20 cellular contexts compared by ENCODE assay signal in the genomic region with DNA sequence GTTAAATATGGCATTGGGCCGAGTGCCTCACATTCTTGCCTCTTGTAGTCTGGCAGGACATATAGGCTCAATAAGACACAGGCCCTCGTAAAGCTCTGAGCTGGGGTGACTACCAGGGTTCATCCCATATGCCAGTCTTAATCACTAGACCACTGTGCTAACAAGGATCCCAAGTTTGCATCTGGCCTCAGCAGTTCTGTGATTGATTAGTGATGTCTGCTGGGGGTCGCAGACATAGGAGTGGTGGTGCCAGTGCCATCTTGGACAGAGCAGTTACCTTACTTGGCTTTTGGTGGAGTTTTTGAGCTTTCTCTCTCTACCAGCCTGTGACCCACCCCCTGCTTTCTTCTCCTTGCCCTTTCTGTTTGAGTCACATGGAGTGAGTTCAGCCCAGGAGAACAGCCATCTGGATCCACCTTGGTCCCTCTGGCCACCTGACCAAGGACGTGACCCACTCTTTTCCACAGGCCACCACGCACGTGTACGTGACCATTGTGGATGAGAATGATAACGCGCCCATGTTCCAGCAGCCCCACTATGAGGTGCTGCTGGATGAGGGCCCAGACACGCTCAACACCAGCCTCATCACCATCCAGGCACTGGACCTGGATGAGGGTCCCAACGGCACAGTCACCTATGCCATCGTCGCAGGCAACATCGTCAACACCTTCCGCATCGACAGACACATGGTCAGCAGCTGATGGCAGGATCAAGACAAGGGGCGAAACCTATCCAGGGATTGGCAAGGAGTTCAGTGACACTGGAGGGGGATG. TPM values are rescaled to one million over a fixed set of nuclear protein-coding genes. Genes with fewer than 3 reads are reported as not detected.
DNase-seq lines count a peak whose midpoint lies in the region; ATAC-seq and TF ChIP-seq lines count a peak whose summit lies in the region.
"Had no signal": no experiment of that assay in that cellular context is flagged by ENCODE, and none has a peak within 500 bp of the region (broad histone marks: within the 10 kb centered on the region; RNA-seq: fewer than 3 reads in every experiment).

No MANE protein-coding gene starts in this region.

- peaks cover 31% of the 10 kb centered on the region for H3K4me1 Mint-ChIP-seq in activated CD4-positive, alpha-beta T cell treated with anti-CD3 and anti-CD28 coated beads for 36 hours
- H3K4me1 Mint-ChIP-seq in activated CD4-positive, alpha-beta T cell treated with anti-CD3 and anti-CD28 coated beads, Interleukin-2, amount 10 ng/mL, durations not matched to agents 24 days and 14 days: peaks cover 35% of the 10 kb centered on the region
- H3K4me1 Mint-ChIP-seq in activated B cell treated with CpG ODN at 0.5 μM for 24 hours (peaks cover 49% of the 10 kb centered on the region), neural crest cell (peaks cover 9% of the 10 kb centered on the region)

- POLR2A ChIA-PET in activated CD4-positive, alpha-beta T cell treated with anti-CD3 and anti-CD28 coated beads for 36 hours (lab: Charles Lee): no interaction called here
- POLR2A ChIA-PET in activated B cell treated with CpG ODN at 0.5 μM for 24 hours (lab: Charles Lee): no interaction called here
- POLR2A ChIA-PET in RWPE1 (lab: Yijun Ruan, JAX; ENCODE audit: low non-redundant PET): no interaction called here

- intact Hi-C loops in activated CD4-positive, alpha-beta T cell treated with anti-CD3 and anti-CD28 coated beads for 36 hours (cut with DNase I, micrococcal nuclease): loop anchor here in 1 of 2 experiments (10.0 kb wide), 1 partner anchor 517 kb away; no protein-coding TSS in a partner anchor
- intact Hi-C loops in activated CD4-positive, alpha-beta T cell treated with anti-CD3 and anti-CD28 coated beads, Interleukin-2, amount 10 ng/mL, durations not matched to agents 24 days and 14 days (cut with micrococcal nuclease): no loop called here
- intact Hi-C loops in activated B cell treated with CpG ODN at 0.5 μM for 24 hours (cut with micrococcal nuclease): no loop called here
- intact Hi-C loops in testis (cut with DNase I; ENCODE audit: low total_unique reads): loop anchor here (10.0 kb wide), 1 partner anchor 63 kb away; the partner anchor contains the start of gene C10orf105

- TF ChIP-seq CTCF in activated B cell treated with CpG ODN at 0.5 μM for 24 hours (IDR thresholded peaks at IDR 0.05) (no peak), neural crest cell (conservative IDR thresholded peaks at IDR 0.05) (no peak), testis (IDR thresholded peaks at IDR 0.05) (no peak), RWPE1 (conservative IDR thresholded peaks at IDR 0.05; ENCODE audit: low read depth) (no peak)

- peaks cover 0 to 17% (median 0%) of the 10 kb centered on the region in 11 experiments; a peak in 7 of 22 replicates for H3K27me3 ChIP-seq in BLaER1 treated with 17β-estradiol and CSF1 and Interleukin-3, amounts not matched to agents 10 nM and 100 nM
- H3K27me3 ChIP-seq in testis: no peaks in the 10 kb centered on the region
- H3K27me3 ChIP-seq: Peyer's patch had no signal

- DNase-seq in activated CD4-positive, alpha-beta T cell treated with anti-CD3 and anti-CD28 coated beads for 36 hours: no peak
- DNase-seq in activated CD4-positive, alpha-beta T cell treated with anti-CD3 and anti-CD28 coated beads, Interleukin-2, amount 10 ng/mL, durations not matched to agents 24 days and 14 days: no peak
- DNase-seq in activated B cell treated with CpG ODN at 0.5 μM for 24 hours (no peak), neural crest cell (ENCODE audit: low read depth, low spot score) (no peak), testis (no peak), RWPE1 (ENCODE audit: low spot score) (no peak)
- DNase-seq: Calu3, DMS79 treated with DMSO at 0.1 percent for 48 hours, HCEC 1CT, KG1, NCI-H1105 treated with DMSO at 0.1 percent for 48 hours, NCI-H187, NCI-H2171, NCI-H510A, SHP77 treated with DMSO at 0.1 percent for 48 hours had no signal

- H3K36me3 Mint-ChIP-seq in activated CD4-positive, alpha-beta T cell treated with anti-CD3 and anti-CD28 coated beads for 36 hours (ENCODE audit: low read depth): peaks cover 5% of the 10 kb centered on the region
- no peaks in the 10 kb centered on the region for H3K36me3 Mint-ChIP-seq in activated CD4-positive, alpha-beta T cell treated with anti-CD3 and anti-CD28 coated beads, Interleukin-2, amount 10 ng/mL, durations not matched to agents 24 days and 14 days (ENCODE audit: low read depth)
- H3K36me3 Mint-ChIP-seq in activated B cell treated with CpG ODN at 0.5 μM for 24 hours (ENCODE audit: low read depth): no peaks in the 10 kb centered on the region
- no peaks in the 10 kb centered on the region for H3K36me3 Mint-ChIP-seq in neural crest cell (ENCODE audit: low read depth)

- H3K4me1 ChIP-seq in BLaER1 treated with 17β-estradiol and CSF1 and Interleukin-3, amounts not matched to agents 10 nM and 100 nM: peaks cover 48 to 90% (median 77%) of the 10 kb centered on the region in 10 experiments
- H3K4me1 ChIP-seq in testis: peaks cover 8% of the 10 kb centered on the region

- H3K36me3 ChIP-seq in BLaER1 treated with 17β-estradiol and CSF1 and Interleukin-3, amounts not matched to agents 10 nM and 100 nM: peaks cover 0 to 4% (median 0%) of the 10 kb centered on the region in 11 experiments; a peak in 1 of 22 replicates
- H3K36me3 ChIP-seq in testis (ENCODE audit: low read depth, missing control alignments): no peaks in the 10 kb centered on the region
- H3K36me3 ChIP-seq: Peyer's patch had no signal

- no peak for TF ChIP-seq POLR2A in testis (IDR thresholded peaks at IDR 0.05)

- peak overlapping the region in 5 of 11 experiments; percentile 85 to 92 (median 88); a peak in 9 of 22 replicates for H3K9ac ChIP-seq in BLaER1 treated with 17β-estradiol and CSF1 and Interleukin-3, amounts not matched to agents 10 nM and 100 nM

- WGBS in testis, 2 donors: 90 to 96% methylated on average over 15 to 17 of the region's 17 CpGs

- H3K4me3 ChIP-seq in BLaER1 treated with 17β-estradiol and CSF1 and Interleukin-3, amounts not matched to agents 10 nM and 100 nM: no peak overlapping the region
- H3K4me3 ChIP-seq in testis: no peak overlapping the region
- H3K4me3 ChIP-seq: Peyer's patch had no signal

- H3K9me3 ChIP-seq in BLaER1 treated with 17β-estradiol and CSF1 and Interleukin-3, amounts not matched to agents 10 nM and 100 nM (replicated peaks in 1 of 11): peaks cover 0 to 12% (median 7%) of the 10 kb centered on the region in 11 experiments; a peak in 14 of 22 replicates
- no peaks in the 10 kb centered on the region for H3K9me3 ChIP-seq in testis
- H3K9me3 ChIP-seq: Peyer's patch had no signal

- no peak overlapping the region for H3K4me3 Mint-ChIP-seq in activated CD4-positive, alpha-beta T cell treated with anti-CD3 and anti-CD28 coated beads for 36 hours
- no peak overlapping the region for H3K4me3 Mint-ChIP-seq in activated CD4-positive, alpha-beta T cell treated with anti-CD3 and anti-CD28 coated beads, Interleukin-2, amount 10 ng/mL, durations not matched to agents 24 days and 14 days
- H3K4me3 Mint-ChIP-seq in activated B cell treated with CpG ODN at 0.5 μM for 24 hours (no peak overlapping the region), neural crest cell (no peak overlapping the region)

- H4K20me1 ChIP-seq in BLaER1 treated with 17β-estradiol and CSF1 and Interleukin-3, amounts not matched to agents 10 nM and 100 nM: peaks cover 0 to 7% (median 0%) of the 10 kb centered on the region in 11 experiments; a peak in 6 of 22 replicates

- peak overlapping the region in 10 of 11 experiments; percentile 76 to 98 (median 94); a peak in 18 of 22 replicates for H3K27ac ChIP-seq in BLaER1 treated with 17β-estradiol and CSF1 and Interleukin-3, amounts not matched to agents 10 nM and 100 nM
- no peak overlapping the region for H3K27ac ChIP-seq in testis
- H3K27ac ChIP-seq in RWPE1: no peak overlapping the region
- H3K27ac ChIP-seq: Peyer's patch had no signal

- H3K27ac Mint-ChIP-seq in activated CD4-positive, alpha-beta T cell treated with anti-CD3 and anti-CD28 coated beads for 36 hours: peak overlapping the region; percentile 61
- H3K27ac Mint-ChIP-seq in activated CD4-positive, alpha-beta T cell treated with anti-CD3 and anti-CD28 coated beads, Interleukin-2, amount 10 ng/mL, durations not matched to agents 24 days and 14 days: no peak overlapping the region
- H3K27ac Mint-ChIP-seq in activated B cell treated with CpG ODN at 0.5 μM for 24 hours: peak overlapping the region; percentile 56
- H3K27ac Mint-ChIP-seq in neural crest cell (ENCODE audit: unreplicated experiment): peak overlapping the region; percentile 91

- H3K4me2 ChIP-seq in BLaER1 treated with 17β-estradiol and CSF1 and Interleukin-3, amounts not matched to agents 10 nM and 100 nM: peak overlapping the region; percentile 88 to 100 (median 98)

- CTCF ChIA-PET in activated CD4-positive, alpha-beta T cell treated with anti-CD3 and anti-CD28 coated beads for 36 hours (lab: Charles Lee): interaction anchor here (0.8 to 7.7 kb wide), 4 partner anchors 52 to 80 kb away, joined by 3 to 54 read pairs (median 4); no protein-coding TSS in a partner anchor
- CTCF ChIA-PET in activated B cell treated with CpG ODN at 0.5 μM for 24 hours (lab: Charles Lee) (interaction anchor here (1.5 kb wide), 1 partner anchor 34 kb away, joined by 3 read pairs; no protein-coding TSS in a partner anchor), RWPE1 (lab: Yijun Ruan, JAX) (interaction anchor here (0.7 kb wide), 1 partner anchor 80 kb away, joined by 4 read pairs; no protein-coding TSS in a partner anchor)

- H3K27me3 Mint-ChIP-seq in activated CD4-positive, alpha-beta T cell treated with anti-CD3 and anti-CD28 coated beads for 36 hours: no peaks in the 10 kb centered on the region
- no peaks in the 10 kb centered on the region for H3K27me3 Mint-ChIP-seq in activated CD4-positive, alpha-beta T cell treated with anti-CD3 and anti-CD28 coated beads, Interleukin-2, amount 10 ng/mL, durations not matched to agents 24 days and 14 days
- H3K27me3 Mint-ChIP-seq in activated B cell treated with CpG ODN at 0.5 μM for 24 hours (no peaks in the 10 kb centered on the region), neural crest cell (ENCODE audit: low read depth) (peaks cover 9% of the 10 kb centered on the region)

- H3K9me3 Mint-ChIP-seq in activated CD4-positive, alpha-beta T cell treated with anti-CD3 and anti-CD28 coated beads for 36 hours (ENCODE audit: low read depth): peaks cover 6% of the 10 kb centered on the region
- H3K9me3 Mint-ChIP-seq in activated CD4-positive, alpha-beta T cell treated with anti-CD3 and anti-CD28 coated beads, Interleukin-2, amount 10 ng/mL, durations not matched to agents 24 days and 14 days: no peaks in the 10 kb centered on the region
- no peaks in the 10 kb centered on the region for H3K9me3 Mint-ChIP-seq in activated B cell treated with CpG ODN at 0.5 μM for 24 hours
- no peaks in the 10 kb centered on the region for H3K9me3 Mint-ChIP-seq in neural crest cell

- no peak for ATAC-seq in activated CD4-positive, alpha-beta T cell treated with anti-CD3 and anti-CD28 coated beads for 36 hours
- no peak for ATAC-seq in activated B cell treated with CpG ODN at 0.5 μM for 24 hours (ENCODE audit: low read depth)
- ATAC-seq in HG03460 (IDR thresholded peaks at IDR 0.05; ENCODE audit: unreplicated experiment): no peak

RNA-seq across cellular contexts. Expression of gene VSIR, which starts 4.1 kb away (rescaled TPM):
- 100 to 1,000 TPM in 1 of 2 experiments, 10 to 100 TPM in 1; 78.2 to 104 TPM for total RNA-seq in activated CD4-positive, alpha-beta T cell treated with anti-CD3 and anti-CD28 coated beads for 36 hours
- 125 and 131 TPM in 2 replicates for total RNA-seq in activated CD4-positive, alpha-beta T cell treated with anti-CD3 and anti-CD28 coated beads, Interleukin-2, amount 10 ng/mL, durations not matched to agents 24 days and 14 days
- 20.9 and 21.4 TPM in 2 replicates for total RNA-seq in activated B cell treated with CpG ODN at 0.5 μM for 24 hours
- total RNA-seq in neural crest cell: not detected in 2 replicates
- 10 to 100 TPM; 26.1 to 54.6 TPM for total RNA-seq in testis
- 54.4 TPM for polyA plus RNA-seq in testis (ENCODE audit: insufficient read depth, low read depth, low replicate concordance)

RNA-seq across cellular contexts. Expression of gene C10orf105, which starts 57.8 kb away (rescaled TPM):
- under 1 TPM; 0.34 to 0.40 TPM for total RNA-seq in activated CD4-positive, alpha-beta T cell treated with anti-CD3 and anti-CD28 coated beads for 36 hours
- total RNA-seq in activated CD4-positive, alpha-beta T cell treated with anti-CD3 and anti-CD28 coated beads, Interleukin-2, amount 10 ng/mL, durations not matched to agents 24 days and 14 days: 0.26 and 0.33 TPM in 2 replicates
- total RNA-seq in activated B cell treated with CpG ODN at 0.5 μM for 24 hours: not detected in 2 replicates
- total RNA-seq in neural crest cell: 0.12 and 0.20 TPM in 2 replicates
- total RNA-seq in testis: under 1 TPM; 0.47 to 0.87 TPM
- polyA plus RNA-seq in testis (ENCODE audit: insufficient read depth, low read depth, low replicate concordance): 1.7 TPM
- total RNA-seq: A172, Calu3, MCF 10A had no signal

Comparison
In these comparisons a context has a peak if more than half of its experiments do, and no peak if none do; other contexts are left out.
1. H3K27ac ChIP-seq: peak in BLaER1 treated with 17β-estradiol and CSF1 and Interleukin-3, amounts not matched to agents 10 nM and 100 nM (10 of 11); none in testis (0 of 2) and RWPE1 (single experiment).
2. RNA of gene VSIR, which starts 4.1 kb away (total RNA-seq): 125 to 131 TPM in activated CD4-positive, alpha-beta T cell treated with anti-CD3 and anti-CD28 coated beads, Interleukin-2, amount 10 ng/mL, durations not matched to agents 24 days and 14 days, 78.2 to 104 TPM in activated CD4-positive, alpha-beta T cell treated with anti-CD3 and anti-CD28 coated beads for 36 hours, 26.1 to 54.6 TPM in testis and 20.9 to 21.4 TPM in activated B cell treated with CpG ODN at 0.5 μM for 24 hours; not detected in neural crest cell; every median in the first group is over 10 times any median in the second.